ENCODE assay signal across 8 cellular contexts in the genomic region with DNA sequence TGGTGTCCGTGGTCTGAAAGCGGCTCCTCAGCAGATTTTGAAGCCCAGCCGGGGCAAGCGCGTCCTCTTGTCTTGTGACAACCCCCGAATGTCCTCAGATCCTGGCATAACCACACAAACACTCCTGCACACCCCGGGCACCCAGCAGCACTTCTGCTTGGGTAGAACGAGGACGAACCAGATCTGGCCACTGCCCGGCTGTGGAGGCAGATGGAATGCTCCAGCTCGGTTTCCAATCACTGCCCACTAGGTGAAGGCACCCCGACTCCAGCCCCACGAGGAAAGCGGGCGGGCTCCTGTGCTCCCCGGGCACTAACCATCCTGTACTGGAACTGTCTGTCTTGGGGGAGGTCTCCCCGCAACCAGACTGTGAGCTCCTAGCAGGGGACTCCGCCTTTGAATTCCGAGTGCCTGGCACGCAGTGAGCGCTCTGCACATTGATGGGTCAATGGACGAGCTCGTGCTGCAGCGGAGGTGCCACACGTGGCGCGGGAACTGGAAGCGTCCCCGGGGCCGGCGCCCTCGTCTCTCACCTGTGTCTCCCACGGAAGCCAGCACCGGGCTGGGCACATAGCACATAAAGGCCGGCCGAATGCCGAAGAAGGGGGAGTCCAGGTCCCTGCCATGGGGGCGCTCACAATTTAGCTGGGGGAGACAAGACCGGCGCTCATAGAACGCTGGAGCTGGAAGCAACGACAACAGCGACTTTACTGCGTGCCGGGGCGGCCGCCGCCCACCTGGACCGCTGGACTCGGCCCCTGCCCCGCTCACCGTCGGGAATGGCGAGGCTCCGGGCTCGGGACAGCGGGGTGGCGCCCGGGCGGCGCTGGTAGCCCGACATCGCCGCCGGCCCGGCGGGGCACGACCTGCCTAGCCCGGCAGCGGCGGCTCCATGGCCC. TPM values are rescaled to one million over a fixed set of nuclear protein-coding genes. Genes with fewer than 3 reads are reported as not detected.
A peak's percentile ranks its signal among the peaks of the same experiment; 100 is the strongest.
DNase-seq lines count a peak whose midpoint lies in the region; ATAC-seq and TF ChIP-seq lines count a peak whose summit lies in the region.

No MANE protein-coding gene starts in this region.

- no peak for TF ChIP-seq EP300 in suprapubic skin (IDR thresholded peaks at IDR 0.05)

- H3K36me3 ChIP-seq in endocrine pancreas (ENCODE audit: control insufficient read depth, insufficient read depth, low read length) (peaks cover 6% of the 10 kb centered on the region), suprapubic skin (peaks cover 53% of the 10 kb centered on the region)

- no peak for TF ChIP-seq CTCF in suprapubic skin (IDR thresholded peaks at IDR 0.05)

- H3K4me1 ChIP-seq in endocrine pancreas (ENCODE audit: control insufficient read depth, insufficient read depth, low read length) (peaks cover 7% of the 10 kb centered on the region), mononuclear cell (ENCODE audit: insufficient read depth, low read length) (peaks cover 34% of the 10 kb centered on the region), suprapubic skin (peaks cover 35% of the 10 kb centered on the region)

- H3K9me3 ChIP-seq in endocrine pancreas (ENCODE audit: control insufficient read depth, low read length) (no peaks in the 10 kb centered on the region), mononuclear cell (ENCODE audit: low read depth, low read length) (no peaks in the 10 kb centered on the region), suprapubic skin (no peaks in the 10 kb centered on the region)

- peak overlapping the region; percentile 81 for H3K27ac ChIP-seq in suprapubic skin

- 11% methylated on average over 45 of the region's 71 CpGs for WGBS in suprapubic skin

- ATAC-seq in GM21515 (IDR thresholded peaks at IDR 0.05; ENCODE audit: unreplicated experiment) = peak; percentile 20

- peak overlapping the region; percentile 80 for H3K4me3 ChIP-seq in Jurkat, Clone E6-1 (ENCODE audit: low read length)
- no peak overlapping the region for H3K4me3 ChIP-seq in endocrine pancreas (ENCODE audit: control insufficient read depth, insufficient read depth, low read length)
- peak overlapping the region; percentile 84 for H3K4me3 ChIP-seq in mononuclear cell (ENCODE audit: low read length)
- peak overlapping the region; percentile 91 for H3K4me3 ChIP-seq in suprapubic skin

- DNase-seq in EL (peak; percentile 48), suprapubic skin (ENCODE audit: low spot score in 2 of 2) (peak in 1 of 2 donors; percentile 73), NK-92 (lab: John Stamatoyannopoulos, UW; ENCODE audit: unreplicated experiment) (no peak)
- no peak for DNase-seq in Jurkat, Clone E6-1 (ENCODE audit: low read depth, low spot score)
- DNase-seq in activated CD4-positive, alpha-beta T cell treated with anti-CD3 and anti-CD28 coated beads for 48 hours = peak; percentile 58

- no peak for TF ChIP-seq POLR2A in suprapubic skin (IDR thresholded peaks at IDR 0.05)

- peak overlapping the region; percentile 2 for H3K9ac ChIP-seq in endocrine pancreas (ENCODE audit: control insufficient read depth, insufficient read depth, low read length)

- H3K27me3 ChIP-seq in endocrine pancreas (ENCODE audit: control insufficient read depth, insufficient read depth, low read length) (no peaks in the 10 kb centered on the region), mononuclear cell (ENCODE audit: insufficient read depth, low read length) (no peaks in the 10 kb centered on the region), suprapubic skin (no peaks in the 10 kb centered on the region)

RNA-seq across cellular contexts. Expression of a gene that starts 0.6 kb away (rescaled TPM):
- 112 TPM for polyA plus RNA-seq in Jurkat, Clone E6-1 (2012; ENCODE audit: insufficient read depth, insufficient read length)
- 16.2 TPM for total RNA-seq in mononuclear cell
- 10 to 100 TPM; 37.4 to 93.0 (median 49.7) TPM for total RNA-seq in suprapubic skin

RNA-seq across cellular contexts. Expression of a gene that starts 0.7 kb away (rescaled TPM):
- polyA plus RNA-seq in Jurkat, Clone E6-1 (2012; ENCODE audit: insufficient read depth, insufficient read length) = 95.9 TPM
- total RNA-seq in mononuclear cell (36.6 TPM), suprapubic skin (10 to 100 TPM; 44.1 to 65.8 (median 63.5) TPM)

RNA-seq across cellular contexts. Expression of a gene that starts 9.8 kb away (rescaled TPM):
- 11.2 TPM for polyA plus RNA-seq in Jurkat, Clone E6-1 (2012; ENCODE audit: insufficient read depth, insufficient read length)
- total RNA-seq in mononuclear cell = 3.5 TPM
- 10 to 100 TPM in 2 of 4 donors, 1 to 10 TPM in 2; 6.1 to 11.1 (median 9.8) TPM for total RNA-seq in suprapubic skin

RNA-seq across cellular contexts. Expression of a gene that starts 29.8 kb away (rescaled TPM):
- 18.1 TPM for polyA plus RNA-seq in Jurkat, Clone E6-1 (2012; ENCODE audit: insufficient read depth, insufficient read length)
- total RNA-seq in mononuclear cell = 5.5 TPM
- total RNA-seq in suprapubic skin = 10 to 100 TPM in 3 of 4 donors, 1 to 10 TPM in 1; 9.8 to 20.3 (median 12.9) TPM

RNA-seq across cellular contexts. Expression of a gene that starts 36.3 kb away (rescaled TPM):
- polyA plus RNA-seq in Jurkat, Clone E6-1 (2012; ENCODE audit: insufficient read depth, insufficient read length) = 0.28 TPM
- total RNA-seq in mononuclear cell (8.5 TPM), suprapubic skin (1 to 10 TPM; 2.3 to 7.4 (median 3.3) TPM)

Comparison
In these comparisons a context has a peak if more than half of its experiments do, and no peak if none do; other contexts are left out.
1. DNase-seq: peak in EL (single experiment) and activated CD4-positive, alpha-beta T cell treated with anti-CD3 and anti-CD28 coated beads for 48 hours (single experiment); none in Jurkat, Clone E6-1 (single experiment) and NK-92 (single experiment).